ENCODE assay signal across 11 cellular contexts in genomic region chr4:117447925-117448324, GRCh38.
A peak's percentile ranks its signal among the peaks of the same experiment; 100 is the strongest.
DNase-seq lines count a peak whose midpoint lies in the region; ATAC-seq and TF ChIP-seq lines count a peak whose summit lies in the region.
"Had no signal": no experiment of that assay in that cellular context is flagged by ENCODE, and none has a peak within 500 bp of the region (broad histone marks: within the 10 kb centered on the region; RNA-seq: fewer than 3 reads in every experiment).

No MANE protein-coding gene starts in this region.

- peak; percentile 43 to 66 for DNase-seq in SJCRH30
- peak; percentile 33 for DNase-seq in iPS DF 4.7 (ENCODE audit: extremely low read depth, low spot score)
- DNase-seq in DMS79 (lab: John Stamatoyannopoulos, UW) = no peak
- no peak for DNase-seq in RKO (ENCODE audit: low spot score)
- DNase-seq in NCI-H1048 (lab: John Stamatoyannopoulos, UW) = no peak
- DNase-seq: Calu3 had no signal

- no peaks in the 10 kb centered on the region for H3K36me3 ChIP-seq in DOHH2 (ENCODE audit: control insufficient read depth, low read length)
- H3K36me3 ChIP-seq in SJCRH30 = no peaks in the 10 kb centered on the region
- H3K36me3 ChIP-seq: Peyer's patch had no signal

- H3K4me3 ChIP-seq in DOHH2 (ENCODE audit: low read length) = no peak overlapping the region
- H3K4me3 ChIP-seq in SJCRH30 = 0 out of 2 replicates have a peak overlapping the region, but pooled peaks have one; percentile 8
- H3K4me3 ChIP-seq: Peyer's patch had no signal

- no peaks in the 10 kb centered on the region for H3K79me2 ChIP-seq in DOHH2 (ENCODE audit: control insufficient read depth, low read length)

- no peak overlapping the region for H3K4me2 ChIP-seq in DOHH2 (ENCODE audit: low read length)

- peak; percentile 68 for TF ChIP-seq CTCF in DOHH2 (IDR thresholded peaks at IDR 0.05; ENCODE audit: low read depth, low read length, poor library complexity, severe bottlenecking)

- no peaks in the 10 kb centered on the region for H4K20me1 ChIP-seq in DOHH2 (ENCODE audit: control insufficient read depth, insufficient read depth, low read depth, low read length)

- H3K9me3 ChIP-seq in DOHH2 (ENCODE audit: control insufficient read depth, insufficient read depth, low read length) (peaks cover 8% of the 10 kb centered on the region; the same call in 1 of the 2 replicates), SJCRH30 (replicated peaks) (no peaks in the 10 kb centered on the region)

- H3K9me2 ChIP-seq in DOHH2 (replicated peaks; ENCODE audit: control insufficient read depth, low read length) = no peaks in the 10 kb centered on the region

- H3K4me1 ChIP-seq in DOHH2 (ENCODE audit: control insufficient read depth, low read length) (no peaks in the 10 kb centered on the region), SJCRH30 (no peaks in the 10 kb centered on the region)
- H3K4me1 ChIP-seq: Peyer's patch had no signal

- H3K27ac ChIP-seq in DOHH2 (ENCODE audit: low read depth, low read length) (no peak overlapping the region), SJCRH30 (no peak overlapping the region)
- H3K27ac ChIP-seq: epithelial cell of prostate, Peyer's patch had no signal

- ATAC-seq in GM19467 (IDR thresholded peaks at IDR 0.05; ENCODE audit: unreplicated experiment) = peak; percentile 50
- ATAC-seq in GM19395 (IDR thresholded peaks at IDR 0.05; ENCODE audit: unreplicated experiment) = no peak

- H3K27me3 ChIP-seq in DOHH2 (ENCODE audit: control insufficient read depth, low read length) (no peaks in the 10 kb centered on the region), SJCRH30 (no peaks in the 10 kb centered on the region)
- H3K27me3 ChIP-seq: Peyer's patch had no signal

- H3F3A ChIP-seq in DOHH2 (ENCODE audit: control insufficient read depth, insufficient read depth) = no peaks in the 10 kb centered on the region

Comparison
In these comparisons a context has a peak if more than half of its experiments do, and no peak if none do; other contexts are left out.
1. DNase-seq: peak in SJCRH30 (2 of 2) and iPS DF 4.7 (single experiment); none in DMS79 (single experiment), RKO (single experiment) and NCI-H1048 (single experiment).